Comparison of ENCODE assay signal across 17 cellular contexts in genomic region chr16:11232302-11232851, GRCh38. TPM values are rescaled to one million over a fixed set of nuclear protein-coding genes. Genes with fewer than 3 reads are reported as not detected.
DNase-seq lines count a peak whose midpoint lies in the region; ATAC-seq and TF ChIP-seq lines count a peak whose summit lies in the region.
"Had no signal": no experiment of that assay in that cellular context is flagged by ENCODE, and none has a peak within 500 bp of the region (broad histone marks: within the 10 kb centered on the region; RNA-seq: fewer than 3 reads in every experiment).

No MANE protein-coding gene starts in this region.

- H3K36me3 Mint-ChIP-seq in CD4-positive, alpha-beta memory T cell, result no peaks in the 10 kb centered on the region
- H3K36me3 Mint-ChIP-seq in activated naive CD8-positive, alpha-beta T cell, result no peaks in the 10 kb centered on the region
- H3K36me3 Mint-ChIP-seq in naive thymus-derived CD8-positive, alpha-beta T cell, result no peaks in the 10 kb centered on the region
- H3K36me3 Mint-ChIP-seq: CD14-positive monocyte had no signal

- peaks cover 0 to 3% (median 0%) of the 10 kb centered on the region in 8 donors for H3K9me3 Mint-ChIP-seq in CD4-positive, alpha-beta memory T cell
- no peaks in the 10 kb centered on the region for H3K9me3 Mint-ChIP-seq in activated naive CD8-positive, alpha-beta T cell (ENCODE audit: low read depth)
- H3K9me3 Mint-ChIP-seq in naive thymus-derived CD8-positive, alpha-beta T cell, result no peaks in the 10 kb centered on the region

- peak overlapping the region; percentile 93 to 97 (median 96) for H3K27ac Mint-ChIP-seq in CD4-positive, alpha-beta memory T cell
- peak overlapping the region; percentile 98 for H3K27ac Mint-ChIP-seq in activated naive CD8-positive, alpha-beta T cell
- peak overlapping the region; percentile 92 to 99 (median 97) for H3K27ac Mint-ChIP-seq in naive thymus-derived CD8-positive, alpha-beta T cell

- ATAC-seq in naive thymus-derived CD8-positive, alpha-beta T cell, result no peak
- ATAC-seq in right cardiac atrium (no peak), HG03159 (IDR thresholded peaks at IDR 0.05; ENCODE audit: unreplicated experiment) (no peak), GM18873 (IDR thresholded peaks at IDR 0.05; ENCODE audit: low FRiP score, unreplicated experiment) (no peak)

- 92% methylated on average over 2 of the region's 3 CpGs for WGBS in right cardiac atrium

- DNase-seq in CD4-positive, alpha-beta memory T cell, result no peak
- DNase-seq in naive thymus-derived CD8-positive, alpha-beta T cell, result no peak
- no peak for DNase-seq in right cardiac atrium
- DNase-seq in HPDE6-E6E7 (ENCODE audit: extremely low spot score), result no peak
- DNase-seq: islet precursor cell, NCI-H187 treated with DMSO at 0.1 percent for 48 hours, NCI-H526 treated with DMSO at 0.1 percent for 48 hours, trophoblast cell had no signal

- H3K4me3 Mint-ChIP-seq in CD4-positive, alpha-beta memory T cell, result peak overlapping the region; percentile 60 to 84 (median 76)
- peak overlapping the region; percentile 77 for H3K4me3 Mint-ChIP-seq in activated naive CD8-positive, alpha-beta T cell
- peak overlapping the region; percentile 63 to 84 (median 77) for H3K4me3 Mint-ChIP-seq in naive thymus-derived CD8-positive, alpha-beta T cell

- intact Hi-C loops in CD4-positive, alpha-beta memory T cell (cut with micrococcal nuclease), result no loop called here
- intact Hi-C loops in right cardiac atrium (cut with DNase I), result no loop called here

- H3K27me3 Mint-ChIP-seq in CD4-positive, alpha-beta memory T cell, result no peaks in the 10 kb centered on the region
- no peaks in the 10 kb centered on the region for H3K27me3 Mint-ChIP-seq in activated naive CD8-positive, alpha-beta T cell
- no peaks in the 10 kb centered on the region for H3K27me3 Mint-ChIP-seq in naive thymus-derived CD8-positive, alpha-beta T cell

- TF ChIP-seq CTCF in HEK293 (tag by site-specific recombination; IDR thresholded peaks at IDR 0.05), result no peak

- peak overlapping the region in 1 of 2 donors; percentile 47 for H3K4me3 ChIP-seq in CD4-positive, alpha-beta memory T cell (ENCODE audit: low read length in 2 of 2)
- no peak overlapping the region for H3K4me3 ChIP-seq in HEK293 (ENCODE audit: low read depth, low read length)
- no peak overlapping the region for H3K4me3 ChIP-seq in right cardiac atrium (ENCODE audit: low read length)
- H3K4me3 ChIP-seq: cardiac muscle cell, mucosa of descending colon had no signal

- peaks cover 38 to 71% (median 55%) of the 10 kb centered on the region in 4 donors for H3K4me1 Mint-ChIP-seq in CD4-positive, alpha-beta memory T cell
- H3K4me1 Mint-ChIP-seq in activated naive CD8-positive, alpha-beta T cell (ENCODE audit: low read depth), result peaks cover 68% of the 10 kb centered on the region
- H3K4me1 Mint-ChIP-seq in naive thymus-derived CD8-positive, alpha-beta T cell, result peaks cover 30 to 68% (median 66%) of the 10 kb centered on the region in 4 donors

- peak overlapping the region; percentile 73 for H3K27ac ChIP-seq in CD4-positive, alpha-beta memory T cell (ENCODE audit: low read depth, low read length)
- H3K27ac ChIP-seq in HEK293 (ENCODE audit: extremely low read depth, low read depth, low read length) (no peak overlapping the region), right cardiac atrium (ENCODE audit: low read length) (no peak overlapping the region)
- H3K27ac ChIP-seq: cardiac muscle cell had no signal

- POLR2A ChIA-PET in CD4-positive, alpha-beta memory T cell (lab: Charles Lee; ENCODE audit: partially characterized antibody), result interaction anchor here (0.9 to 7.7 kb wide), 3 partner anchors 19 to 122 kb away, joined by 4 to 127 read pairs (median 25); partner anchors contain the start of gene SOCS1
- POLR2A ChIA-PET in HEK293 (lab: Yijun Ruan, JAX), result no interaction called here
- POLR2A ChIA-PET in naive thymus-derived CD8-positive, alpha-beta T cell (lab: Charles Lee), result interaction anchor here (1.3 to 3.0 kb wide), 5 partner anchors 8 to 66 kb away, joined by 3 to 55 read pairs (median 10); partner anchors contain the start of gene SOCS1

- H3K36me3 ChIP-seq in CD4-positive, alpha-beta memory T cell (ENCODE audit: insufficient read depth, low read length), result no peaks in the 10 kb centered on the region
- H3K36me3 ChIP-seq in HEK293 (ENCODE audit: control insufficient read depth in 2 of 2, insufficient read depth in 1 of 2, low read length in 2 of 2), result no peaks in the 10 kb centered on the region
- H3K36me3 ChIP-seq: cardiac muscle cell had no signal

- no peaks in the 10 kb centered on the region for H3K27me3 ChIP-seq in CD4-positive, alpha-beta memory T cell (ENCODE audit: insufficient read depth, low read length)
- no peaks in the 10 kb centered on the region for H3K27me3 ChIP-seq in right cardiac atrium (ENCODE audit: control insufficient read depth, insufficient read depth)
- H3K27me3 ChIP-seq: cardiac muscle cell had no signal

- CTCF ChIA-PET in CD4-positive, alpha-beta memory T cell (lab: Charles Lee; ENCODE audit: partially characterized antibody), result interaction anchor here (2.7 to 2.9 kb wide), 2 partner anchors 8 to 23 kb away, joined by 10 to 17 read pairs; partner anchors contain the start of gene SOCS1
- CTCF ChIA-PET in HEK293 (lab: Yijun Ruan, JAX), result interaction anchor here (0.6 kb wide), 1 partner anchor 52 kb away, joined by 3 read pairs; no protein-coding TSS in a partner anchor

- peaks cover 57% of the 10 kb centered on the region for H3K4me1 ChIP-seq in CD4-positive, alpha-beta memory T cell (ENCODE audit: insufficient read depth, low read length)
- H3K4me1 ChIP-seq in HEK293 (ENCODE audit: control insufficient read depth, insufficient read depth, low read length) (no peaks in the 10 kb centered on the region), right cardiac atrium (ENCODE audit: control insufficient read depth, insufficient read depth, low read length) (no peaks in the 10 kb centered on the region)

- H3K9me3 ChIP-seq in CD4-positive, alpha-beta memory T cell (ENCODE audit: control insufficient read depth in 1 of 2, low read length in 2 of 2), result no peaks in the 10 kb centered on the region
- H3K9me3 ChIP-seq in HEK293 (ENCODE audit: control insufficient read depth, insufficient read depth, low read depth, low read length), result no peaks in the 10 kb centered on the region
- H3K9me3 ChIP-seq in right cardiac atrium (ENCODE audit: control insufficient read depth, low read length), result no peaks in the 10 kb centered on the region
- H3K9me3 ChIP-seq: mucosa of descending colon had no signal

TF ChIP-seq in HEK293, 187 proteins besides CTCF, POLR2A, EP300 and RAD21:
- TF ChIP-seq ZNF366 (tag by site-specific recombination; conservative IDR thresholded peaks at IDR 0.05) (0 out of 2 replicates have a peak, but pooled peaks have one; percentile 16), GLI4 (tag by site-specific recombination; IDR thresholded peaks at IDR 0.05) (no peak)
TF ChIP-seq in HEK293: peak in this region for 1.

RNA-seq across cellular contexts. Expression of gene SOCS1, which starts 23.6 kb away (rescaled TPM):
- total RNA-seq in CD4-positive, alpha-beta memory T cell, result 10 to 100 TPM; 14.7 to 16.7 TPM
- polyA plus RNA-seq in CD4-positive, alpha-beta memory T cell, result 10 to 100 TPM; 17.6 to 37.8 TPM
- total RNA-seq in naive thymus-derived CD8-positive, alpha-beta T cell, result 10 to 100 TPM; 15.8 to 16.5 TPM
- 10 to 100 TPM; 13.5 to 24.0 (median 13.5) TPM for polyA plus RNA-seq in naive thymus-derived CD8-positive, alpha-beta T cell
- 1 to 10 TPM in 3 of 4 donors, under 1 TPM in 1; 0.96 to 5.5 (median 2.2) TPM for total RNA-seq in right cardiac atrium
- polyA plus RNA-seq in right cardiac atrium, result 2.1 TPM

RNA-seq across cellular contexts. Expression of gene TNP2, which starts 36.7 kb away (rescaled TPM):
- not detected for total RNA-seq in CD4-positive, alpha-beta memory T cell
- polyA plus RNA-seq in CD4-positive, alpha-beta memory T cell, result not detected
- total RNA-seq in naive thymus-derived CD8-positive, alpha-beta T cell, result not detected
- polyA plus RNA-seq in naive thymus-derived CD8-positive, alpha-beta T cell, result not detected
- total RNA-seq in right cardiac atrium, result not detected
- polyA plus RNA-seq in right cardiac atrium, result not detected
- total RNA-seq: cardiac muscle cell, glomerular endothelial cell, mucosa of descending colon, RPMI7951 had no signal
- polyA plus RNA-seq: cardiac muscle cell, CD14-positive monocyte had no signal

RNA-seq across cellular contexts. Expression of gene PRM3, which starts 41.1 kb away (rescaled TPM):
- not detected for total RNA-seq in CD4-positive, alpha-beta memory T cell
- polyA plus RNA-seq in CD4-positive, alpha-beta memory T cell, result not detected
- not detected for total RNA-seq in naive thymus-derived CD8-positive, alpha-beta T cell
- polyA plus RNA-seq in naive thymus-derived CD8-positive, alpha-beta T cell, result not detected
- total RNA-seq in right cardiac atrium, result not detected
- not detected for polyA plus RNA-seq in right cardiac atrium
- total RNA-seq: cardiac muscle cell, glomerular endothelial cell, mucosa of descending colon, RPMI7951 had no signal
- polyA plus RNA-seq: cardiac muscle cell, CD14-positive monocyte had no signal

RNA-seq across cellular contexts. Expression of gene PRM2, which starts 43.9 kb away (rescaled TPM):
- total RNA-seq in CD4-positive, alpha-beta memory T cell, result not detected
- polyA plus RNA-seq in CD4-positive, alpha-beta memory T cell, result not detected
- total RNA-seq in naive thymus-derived CD8-positive, alpha-beta T cell, result not detected
- polyA plus RNA-seq in naive thymus-derived CD8-positive, alpha-beta T cell, result not detected
- total RNA-seq in right cardiac atrium, result not detected
- polyA plus RNA-seq in right cardiac atrium, result not detected
- total RNA-seq: glomerular endothelial cell, mucosa of descending colon, RPMI7951 had no signal
- polyA plus RNA-seq: cardiac muscle cell, CD14-positive monocyte had no signal

RNA-seq across cellular contexts. Expression of gene PRM1, which starts 48.8 kb away (rescaled TPM):
- not detected for total RNA-seq in CD4-positive, alpha-beta memory T cell
- polyA plus RNA-seq in CD4-positive, alpha-beta memory T cell, result not detected
- not detected for total RNA-seq in naive thymus-derived CD8-positive, alpha-beta T cell
- polyA plus RNA-seq in naive thymus-derived CD8-positive, alpha-beta T cell, result not detected
- not detected for total RNA-seq in right cardiac atrium
- polyA plus RNA-seq in right cardiac atrium, result not detected
- total RNA-seq: cardiac muscle cell, glomerular endothelial cell, mucosa of descending colon, RPMI7951 had no signal
- polyA plus RNA-seq: cardiac muscle cell, CD14-positive monocyte had no signal
